ENCODE assay signal across 9 cellular contexts in the genomic region with DNA sequence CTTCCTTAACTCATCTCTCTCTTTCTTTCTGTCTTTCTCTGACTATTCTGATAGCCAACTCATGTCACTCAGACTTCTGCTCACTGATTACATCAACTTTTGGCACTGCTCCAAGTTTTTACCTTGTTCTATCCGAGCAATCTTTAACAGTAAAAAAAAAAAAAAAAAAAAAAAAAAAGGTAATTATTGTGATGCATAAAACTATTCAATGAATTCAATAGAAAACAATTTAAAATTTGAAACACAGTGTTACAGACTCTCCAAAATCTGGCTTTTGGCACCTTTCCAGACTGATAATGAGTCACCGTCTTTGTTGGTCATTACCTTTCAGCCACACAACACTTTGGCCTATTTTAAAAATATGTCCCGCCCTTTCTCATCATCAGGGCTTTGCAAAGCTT.
DNase-seq lines count a peak whose midpoint lies in the region; ATAC-seq and TF ChIP-seq lines count a peak whose summit lies in the region.
"Had no signal": no experiment of that assay in that cellular context is flagged by ENCODE, and none has a peak within 500 bp of the region (broad histone marks: within the 10 kb centered on the region; RNA-seq: fewer than 3 reads in every experiment).

No MANE protein-coding gene starts in this region.

- H3K4ac ChIP-seq in neuronal stem cell (ENCODE audit: low read length): no peak overlapping the region

- H3K4me3 ChIP-seq in epithelial cell of esophagus (ENCODE audit: low read length): no peak overlapping the region
- H3K4me3 ChIP-seq in neuronal stem cell (ENCODE audit: low read length in 2 of 2): no peak overlapping the region

- intact Hi-C loops in Calu3 (cut with micrococcal nuclease; ENCODE audit: unreplicated experiment): no loop called here

- no peak overlapping the region for H2AK5ac ChIP-seq in neuronal stem cell (ENCODE audit: low read depth, low read length)

- H3K27me3 Mint-ChIP-seq in Calu3 (ENCODE audit: unreplicated experiment): no peaks in the 10 kb centered on the region
- H3K27me3 Mint-ChIP-seq: CD4-positive, CD25-positive, alpha-beta regulatory T cell had no signal

- no TSS peak for BruUV-seq in Calu3 (replicated peaks; lab: Mats Ljungman, UMichigan)

- no peak overlapping the region for H3K27ac ChIP-seq in neuronal stem cell (replicated peaks; ENCODE audit: low read length)

- no peak overlapping the region for H2AFZ ChIP-seq in neuronal stem cell (ENCODE audit: low read length)

- H3K4me2 ChIP-seq in neuronal stem cell (ENCODE audit: insufficient read depth, low read length, poor library complexity, severe bottlenecking): no peak overlapping the region

- H3K4me3 Mint-ChIP-seq in Calu3 (ENCODE audit: low read depth, unreplicated experiment): no peak overlapping the region
- H3K4me3 Mint-ChIP-seq: CD4-positive, CD25-positive, alpha-beta regulatory T cell had no signal

- no peak overlapping the region for H3K23ac ChIP-seq in neuronal stem cell (ENCODE audit: low read depth, low read length, poor library complexity)

- no peak overlapping the region for H3K9ac ChIP-seq in neuronal stem cell (ENCODE audit: low read depth, low read length, poor library complexity)

- H3K18ac ChIP-seq in neuronal stem cell (ENCODE audit: low read length): no peak overlapping the region

- peak overlapping the region; percentile 3 for H3K27ac Mint-ChIP-seq in Calu3 (ENCODE audit: unreplicated experiment)
- H3K27ac Mint-ChIP-seq: CD4-positive, CD25-positive, alpha-beta regulatory T cell had no signal

- CTCF ChIA-PET in Calu3 (lab: Charles Lee): no interaction called here

- peak; percentile 51 for ATAC-seq in HG03565 (IDR thresholded peaks at IDR 0.05; ENCODE audit: unreplicated experiment)
- ATAC-seq in GM18870 (IDR thresholded peaks at IDR 0.05; ENCODE audit: unreplicated experiment): no peak

- no peaks in the 10 kb centered on the region for H3K36me3 Mint-ChIP-seq in Calu3 (ENCODE audit: insufficient read depth, unreplicated experiment)
- H3K36me3 Mint-ChIP-seq: CD4-positive, CD25-positive, alpha-beta regulatory T cell had no signal

- no peak overlapping the region for H2BK5ac ChIP-seq in neuronal stem cell (ENCODE audit: low read length)

- no CpG with 5 or more reads among the region's 3 CpGs for WGBS in neuronal stem cell (ENCODE audit: extremely low coverage in 2 of 2, insufficient read length in 2 of 2, insufficient replicate concordance in 1 of 2), 2 donors

- no peaks in the 10 kb centered on the region for H3K36me3 ChIP-seq in neuronal stem cell (replicated peaks in 1 of 2; ENCODE audit: control insufficient read depth in 2 of 2, insufficient read depth in 2 of 2, low read length in 2 of 2)

- H2BK15ac ChIP-seq in neuronal stem cell (ENCODE audit: low read length): no peak overlapping the region

- no peak overlapping the region for H2BK120ac ChIP-seq in neuronal stem cell (ENCODE audit: low read depth, low read length)

- no peaks in the 10 kb centered on the region for H3K4me1 ChIP-seq in neuronal stem cell (ENCODE audit: control insufficient read depth in 2 of 2, insufficient read depth in 1 of 2, low read depth in 1 of 2, low read length in 2 of 2)

- no peak overlapping the region for H3K14ac ChIP-seq in neuronal stem cell (ENCODE audit: low read length)

- TF ChIP-seq CTCF in Calu3 (IDR thresholded peaks at IDR 0.05; ENCODE audit: unreplicated experiment) (no peak), epithelial cell of esophagus (IDR thresholded peaks at IDR 0.05; ENCODE audit: insufficient read depth, low read depth, low read length, missing control alignments) (no peak)

- no peak overlapping the region for H4K91ac ChIP-seq in neuronal stem cell (ENCODE audit: low read depth, low read length, poor library complexity)

- H3K27me3 ChIP-seq in neuronal stem cell (ENCODE audit: control insufficient read depth in 3 of 3, insufficient read depth in 3 of 3, low read depth in 1 of 3, low read length in 3 of 3): no peaks in the 10 kb centered on the region

- no peaks in the 10 kb centered on the region for H3K79me1 ChIP-seq in neuronal stem cell (ENCODE audit: low read depth, low read length)

- DNase-seq in Calu3 (peak; percentile 24), NCI-H82 treated with DMSO at 0.1 percent for 48 hours (lab: John Stamatoyannopoulos, UW; ENCODE audit: unreplicated experiment) (peak; percentile 38), epithelial cell of esophagus (ENCODE audit: low read depth) (peak; percentile 57), amniotic stem cell (lab: John Stamatoyannopoulos, UW) (no peak), neuronal stem cell (ENCODE audit: low spot score) (no peak), activated gamma-delta T cell treated with Interleukin-2 at 50 U/mL for 16 hours (no peak)
- DNase-seq: CD4-positive, CD25-positive, alpha-beta regulatory T cell had no signal

- H3K9me3 ChIP-seq in neuronal stem cell (replicated peaks in 1 of 2; ENCODE audit: control insufficient read depth in 2 of 2, insufficient read depth in 1 of 2, low read depth in 1 of 2, low read length in 2 of 2): no peaks in the 10 kb centered on the region

- no peaks in the 10 kb centered on the region for H3K9me3 Mint-ChIP-seq in Calu3 (ENCODE audit: low read depth, unreplicated experiment)

- no peak overlapping the region for H2BK12ac ChIP-seq in neuronal stem cell (ENCODE audit: low read length)

- peaks cover 18% of the 10 kb centered on the region for H3K4me1 Mint-ChIP-seq in Calu3 (ENCODE audit: low read depth, unreplicated experiment)
- H3K4me1 Mint-ChIP-seq: CD4-positive, CD25-positive, alpha-beta regulatory T cell had no signal

- no peak overlapping the region for H4K8ac ChIP-seq in neuronal stem cell (ENCODE audit: low read depth, low read length)

Comparison
In these comparisons a context has a peak if more than half of its experiments do, and no peak if none do; other contexts are left out.
1. DNase-seq: peak in Calu3 (single experiment), NCI-H82 treated with DMSO at 0.1 percent for 48 hours (single experiment) and epithelial cell of esophagus (single experiment); none in amniotic stem cell (single experiment), neuronal stem cell (single experiment) and activated gamma-delta T cell treated with Interleukin-2 at 50 U/mL for 16 hours (single experiment).